ENCODE assay signal across 8 cellular contexts in genomic region chr1:45543599-45544417, GRCh38. TPM values are rescaled to one million over a fixed set of nuclear protein-coding genes. Genes with fewer than 3 reads are reported as not detected.
DNase-seq lines count a peak whose midpoint lies in the region; ATAC-seq lines count a peak whose summit lies in the region.

No MANE protein-coding gene starts in this region.

- DNase-seq in RPMI8226 = peak; percentile 64
- DNase-seq in activated naive CD4-positive, alpha-beta T cell (lab: John Stamatoyannopoulos, UW) = peak in 3 of 4 experiments; percentile 8 to 27 (median 26)
- DNase-seq in left lobe of liver (ENCODE audit: low spot score) = peak; percentile 63
- peak; percentile 56 for DNase-seq in stimulated activated CD8-positive, alpha-beta memory T cell treated with anti-CD3 and anti-CD28 coated beads, Interleukin-12 subunit alpha, Interleukin-12 subunit beta, amount 100 ng/mL, for 1 hour (ENCODE audit: low read depth)
- no peak for DNase-seq in hepatic stellate cell (ENCODE audit: low spot score)

- ATAC-seq in GM21723 (IDR thresholded peaks at IDR 0.05; ENCODE audit: unreplicated experiment) (peak; percentile 54), left lobe of liver (peak; percentile 55), GM18870 (IDR thresholded peaks at IDR 0.05; ENCODE audit: unreplicated experiment) (no peak), GM19397 (IDR thresholded peaks at IDR 0.05; ENCODE audit: unreplicated experiment) (no peak)

RNA-seq across cellular contexts. Expression of gene AKR1A1, which starts 6.8 kb away (rescaled TPM):
- 310 TPM for total RNA-seq in left lobe of liver

RNA-seq across cellular contexts. Expression of gene PRDX1, which starts 22.1 kb away (rescaled TPM):
- total RNA-seq in left lobe of liver = 320 TPM

RNA-seq across cellular contexts. Expression of gene NASP, which starts 40.0 kb away (rescaled TPM):
- 28.2 TPM for total RNA-seq in left lobe of liver

RNA-seq across cellular contexts. Expression of gene MMACHC, which starts 43.7 kb away (rescaled TPM):
- total RNA-seq in left lobe of liver = 32.3 TPM

RNA-seq across cellular contexts. Expression of gene CCDC163, which starts 43.9 kb away (rescaled TPM):
- total RNA-seq in left lobe of liver = 2.1 TPM

Comparison
In these comparisons a context has a peak if more than half of its experiments do, and no peak if none do; other contexts are left out.
1. ATAC-seq: peak in GM21723 (single experiment) and left lobe of liver (single experiment); none in GM18870 (single experiment) and GM19397 (single experiment).